Comparison of ENCODE assay signal across 8 cellular contexts in genomic region chr17:48671697-48672171, GRCh38. TPM values are rescaled to one million over a fixed set of nuclear protein-coding genes. Genes with fewer than 3 reads are reported as not detected.
DNase-seq lines count a peak whose midpoint lies in the region; ATAC-seq and TF ChIP-seq lines count a peak whose summit lies in the region.

No MANE protein-coding gene starts in this region.

- peak; percentile 92 for TF ChIP-seq CTCF in epithelial cell of proximal tubule (conservative IDR thresholded peaks at IDR 0.05; ENCODE audit: low read depth, low read length)

- H3K27me3 ChIP-seq in HAP-1 (ENCODE audit: low read depth): no peaks in the 10 kb centered on the region

- H3K4me1 ChIP-seq in HAP-1: peaks cover 3% of the 10 kb centered on the region; the same call in 1 of the 2 replicates

- peak overlapping the region; percentile 24 for H3K4me3 ChIP-seq in HAP-1
- peak overlapping the region; percentile 55 for H3K4me3 ChIP-seq in epithelial cell of proximal tubule (ENCODE audit: low read depth, low read length)

- ATAC-seq in GM21825 (IDR thresholded peaks at IDR 0.05; ENCODE audit: unreplicated experiment): no peak

- no peaks in the 10 kb centered on the region for H3K9me3 ChIP-seq in HAP-1

- DNase-seq in AML-193 (lab: John Stamatoyannopoulos, UW) (peak; percentile 47 to 54), HAP-1 (ENCODE audit: low spot score in 2 of 2) (peak; percentile 47 to 88), NOMO-1 (lab: John Stamatoyannopoulos, UW; ENCODE audit: unreplicated experiment in 2 of 2) (peak; percentile 43 to 59), epithelial cell of proximal tubule (ENCODE audit: low read depth) (peak; percentile 22), mucosa of gallbladder (ENCODE audit: low spot score) (peak; percentile 89)
- DNase-seq in activated CD8-positive, alpha-beta memory T cell treated with anti-CD3 and anti-CD28 coated beads, Interleukin-2, amount 50 U/mL, for 4 hours: peak; percentile 74
- peak; percentile 21 to 35 for DNase-seq in stimulated activated CD8-positive, alpha-beta memory T cell treated with anti-CD3 and anti-CD28 coated beads, Interleukin-15, amount 100 ng/mL, for 48 hours (ENCODE audit: low read depth in 2 of 2)

- no peaks in the 10 kb centered on the region for H3K36me3 ChIP-seq in HAP-1 (replicated peaks)

- in situ Hi-C loops in HAP-1 (cut with MboI; ENCODE audit: low sequenced_read_pairs): no loop called here

RNA-seq across cellular contexts. Expression of gene HOXB9, which starts 45.6 kb away (rescaled TPM):
- total RNA-seq in epithelial cell of proximal tubule (74.5 and 83.8 TPM in 2 replicates), mucosa of gallbladder (0.26 TPM)

RNA-seq across cellular contexts. Expression of gene PRAC1, which starts 50.6 kb away (rescaled TPM):
- total RNA-seq in epithelial cell of proximal tubule (not detected in 2 replicates), mucosa of gallbladder (not detected)

RNA-seq across cellular contexts. Expression of gene PRAC2, which starts 51.3 kb away (rescaled TPM):
- not detected in 2 replicates for total RNA-seq in epithelial cell of proximal tubule
- not detected for total RNA-seq in mucosa of gallbladder

RNA-seq across cellular contexts. Expression of gene HOXB8, which starts 56.6 kb away (rescaled TPM):
- total RNA-seq in epithelial cell of proximal tubule (12.7 and 21.4 TPM in 2 replicates), mucosa of gallbladder (not detected)

RNA-seq across cellular contexts. Expression of gene HOXB13, which starts 56.8 kb away (rescaled TPM):
- total RNA-seq in epithelial cell of proximal tubule (not detected in 2 replicates), mucosa of gallbladder (0.12 TPM)

Comparison
In these comparisons a context has a peak if more than half of its experiments do, and no peak if none do; other contexts are left out.
1. DNase-seq: peak in every context shown above with its lines; median percentile 89 in mucosa of gallbladder; 74 in activated CD8-positive, alpha-beta memory T cell treated with anti-CD3 and anti-CD28 coated beads, Interleukin-2, amount 50 U/mL, for 4 hours; 68 in HAP-1; 51 in NOMO-1; 50 in AML-193; 28 in stimulated activated CD8-positive, alpha-beta memory T cell treated with anti-CD3 and anti-CD28 coated beads, Interleukin-15, amount 100 ng/mL, for 48 hours; 22 in epithelial cell of proximal tubule.
2. RNA of gene HOXB9, which starts 45.6 kb away (total RNA-seq): 74.5 to 83.8 TPM in epithelial cell of proximal tubule; 0.26 TPM in mucosa of gallbladder (single experiment); every median in the first group is over 10 times any median in the second.